9 cellular contexts compared by ENCODE assay signal in the genomic region with DNA sequence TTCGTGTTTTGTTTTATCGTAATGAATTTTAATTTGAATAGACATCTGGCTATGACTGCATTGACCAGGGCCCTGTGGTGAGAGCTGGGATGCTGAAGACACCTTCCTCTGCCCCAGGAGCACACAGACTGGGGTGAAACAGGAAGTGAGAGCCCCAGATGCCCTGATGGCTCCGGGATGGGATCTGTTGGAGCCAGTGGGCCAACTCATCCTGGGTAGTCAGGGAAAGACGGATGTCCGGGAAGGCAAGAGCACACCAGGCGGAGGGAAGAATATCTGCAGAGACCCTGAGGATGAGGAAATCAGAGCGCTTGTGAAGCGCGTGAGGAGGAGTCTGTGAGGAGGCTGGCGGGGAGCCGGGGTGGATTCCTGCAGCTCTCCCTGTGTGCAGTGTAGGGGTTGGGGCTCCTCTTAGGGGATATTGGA.
A peak's percentile ranks its signal among the peaks of the same experiment; 100 is the strongest.
DNase-seq lines count a peak whose midpoint lies in the region; ATAC-seq and TF ChIP-seq lines count a peak whose summit lies in the region.
"Had no signal": no experiment of that assay in that cellular context is flagged by ENCODE, and none has a peak within 500 bp of the region (broad histone marks: within the 10 kb centered on the region; RNA-seq: fewer than 3 reads in every experiment).

No MANE protein-coding gene starts in this region.

- POLR2A ChIA-PET in activated CD4-positive, alpha-beta T cell treated with anti-CD3 and anti-CD28 coated beads for 36 hours (lab: Charles Lee) = no interaction called here

- TF ChIP-seq CTCF in dorsolateral prefrontal cortex (IDR thresholded peaks at IDR 0.05 in 54 of 56, conservative IDR thresholded peaks at IDR 0.05 in 2 of 56; ENCODE audit: low read depth in 1 of 56, partially characterized antibody in 56 of 56) = peak in 1 of 56 donors; percentile 8
- TF ChIP-seq CTCF in mesothelial cell of epicardium (IDR thresholded peaks at IDR 0.05; ENCODE audit: unreplicated experiment) = no peak
- TF ChIP-seq CTCF in upper lobe of left lung (IDR thresholded peaks at IDR 0.05) = peak in 2 of 6 experiments; percentile 4 to 19

- no peak for TF ChIP-seq POLR2A in upper lobe of left lung (IDR thresholded peaks at IDR 0.05)

- DNase-seq in activated CD4-positive, alpha-beta T cell treated with anti-CD3 and anti-CD28 coated beads, Interleukin-2, amount 10 ng/mL, durations not matched to agents 24 days and 14 days = no peak
- DNase-seq in activated CD4-positive, alpha-beta T cell treated with anti-CD3 and anti-CD28 coated beads for 36 hours = no peak
- DNase-seq in dorsolateral prefrontal cortex (no peak), mesothelial cell of epicardium (ENCODE audit: low spot score in 2 of 2, unreplicated experiment in 2 of 2) (no peak), upper lobe of left lung (no peak), NCI-H146 (lab: John Stamatoyannopoulos, UW) (no peak)
- no peak for DNase-seq in activated CD4-positive, alpha-beta T cell treated with anti-CD3 and anti-CD28 coated beads, Interleukin-2, amount 50 U/mL, for 48 hours
- DNase-seq: stimulated activated CD4-positive, alpha-beta T cell treated with anti-CD3 and anti-CD28 coated beads, Interleukin-2, amount 100 ng/mL, for 48 hours had no signal

- H3K4me3 ChIP-seq in dorsolateral prefrontal cortex (peak overlapping the region in 38 of 59 donors; percentile 2 to 47 (median 24)), upper lobe of left lung (peak overlapping the region in 3 of 4 donors; percentile 17 to 31 (median 25))

- no peaks in the 10 kb centered on the region for H3K9me3 ChIP-seq in upper lobe of left lung

- peaks cover 45% of the 10 kb centered on the region for H3K4me1 Mint-ChIP-seq in activated CD4-positive, alpha-beta T cell treated with anti-CD3 and anti-CD28 coated beads, Interleukin-2, amount 10 ng/mL, durations not matched to agents 24 days and 14 days
- H3K4me1 Mint-ChIP-seq in activated CD4-positive, alpha-beta T cell treated with anti-CD3 and anti-CD28 coated beads for 36 hours = peaks cover 20% of the 10 kb centered on the region
- peaks cover 30% of the 10 kb centered on the region for H3K4me1 Mint-ChIP-seq in mesothelial cell of epicardium

- TF ChIP-seq EP300 in upper lobe of left lung (IDR thresholded peaks at IDR 0.05) = no peak

- H3K27ac Mint-ChIP-seq in activated CD4-positive, alpha-beta T cell treated with anti-CD3 and anti-CD28 coated beads, Interleukin-2, amount 10 ng/mL, durations not matched to agents 24 days and 14 days = peak overlapping the region; percentile 61
- H3K27ac Mint-ChIP-seq in activated CD4-positive, alpha-beta T cell treated with anti-CD3 and anti-CD28 coated beads for 36 hours = no peak overlapping the region
- peak overlapping the region; percentile 96 for H3K27ac Mint-ChIP-seq in mesothelial cell of epicardium

- peaks cover 63% of the 10 kb centered on the region for H3K36me3 Mint-ChIP-seq in activated CD4-positive, alpha-beta T cell treated with anti-CD3 and anti-CD28 coated beads, Interleukin-2, amount 10 ng/mL, durations not matched to agents 24 days and 14 days (ENCODE audit: low read depth)
- peaks cover 54% of the 10 kb centered on the region for H3K36me3 Mint-ChIP-seq in activated CD4-positive, alpha-beta T cell treated with anti-CD3 and anti-CD28 coated beads for 36 hours (ENCODE audit: low read depth)
- no peaks in the 10 kb centered on the region for H3K36me3 Mint-ChIP-seq in mesothelial cell of epicardium

- H3K9me3 Mint-ChIP-seq in activated CD4-positive, alpha-beta T cell treated with anti-CD3 and anti-CD28 coated beads, Interleukin-2, amount 10 ng/mL, durations not matched to agents 24 days and 14 days = no peaks in the 10 kb centered on the region
- H3K9me3 Mint-ChIP-seq in activated CD4-positive, alpha-beta T cell treated with anti-CD3 and anti-CD28 coated beads for 36 hours (ENCODE audit: low read depth) = no peaks in the 10 kb centered on the region
- H3K9me3 Mint-ChIP-seq in mesothelial cell of epicardium = no peaks in the 10 kb centered on the region

- intact Hi-C loops in activated CD4-positive, alpha-beta T cell treated with anti-CD3 and anti-CD28 coated beads, Interleukin-2, amount 10 ng/mL, durations not matched to agents 24 days and 14 days (cut with micrococcal nuclease) = no loop called here
- intact Hi-C loops in activated CD4-positive, alpha-beta T cell treated with anti-CD3 and anti-CD28 coated beads for 36 hours (cut with DNase I, micrococcal nuclease) = no loop called here
- intact Hi-C loops in dorsolateral prefrontal cortex (cut with DNase I) = no loop called here

- WGBS in upper lobe of left lung, 2 donors = 33 to 42% methylated on average over 11 of the region's 11 CpGs

- CTCF ChIA-PET in activated CD4-positive, alpha-beta T cell treated with anti-CD3 and anti-CD28 coated beads for 36 hours (lab: Charles Lee) = interaction anchor here (0.6 to 1.5 kb wide), 3 partner anchors 10 to 108 kb away, joined by 3 to 5 read pairs (median 4); no protein-coding TSS in a partner anchor

- ATAC-seq in activated CD4-positive, alpha-beta T cell treated with anti-CD3 and anti-CD28 coated beads for 36 hours = no peak
- ATAC-seq in upper lobe of left lung (ENCODE audit: low FRiP score in 2 of 2) (peak; percentile 45 to 74), HG03025 (IDR thresholded peaks at IDR 0.05; ENCODE audit: low FRiP score, unreplicated experiment) (no peak)

- H3K27me3 ChIP-seq in dorsolateral prefrontal cortex (no peaks in the 10 kb centered on the region), upper lobe of left lung (no peaks in the 10 kb centered on the region)

- no peaks in the 10 kb centered on the region for H3K36me3 ChIP-seq in upper lobe of left lung

- H3K4me3 Mint-ChIP-seq in activated CD4-positive, alpha-beta T cell treated with anti-CD3 and anti-CD28 coated beads, Interleukin-2, amount 10 ng/mL, durations not matched to agents 24 days and 14 days = no peak overlapping the region
- H3K4me3 Mint-ChIP-seq in activated CD4-positive, alpha-beta T cell treated with anti-CD3 and anti-CD28 coated beads for 36 hours = no peak overlapping the region
- peak overlapping the region; percentile 49 for H3K4me3 Mint-ChIP-seq in mesothelial cell of epicardium

- no peaks in the 10 kb centered on the region for H3K27me3 Mint-ChIP-seq in activated CD4-positive, alpha-beta T cell treated with anti-CD3 and anti-CD28 coated beads, Interleukin-2, amount 10 ng/mL, durations not matched to agents 24 days and 14 days
- H3K27me3 Mint-ChIP-seq in activated CD4-positive, alpha-beta T cell treated with anti-CD3 and anti-CD28 coated beads for 36 hours = no peaks in the 10 kb centered on the region
- H3K27me3 Mint-ChIP-seq in mesothelial cell of epicardium (ENCODE audit: low read depth) = no peaks in the 10 kb centered on the region

- peaks cover 26 to 55% (median 43%) of the 10 kb centered on the region in 4 donors for H3K4me1 ChIP-seq in upper lobe of left lung

- H3K27ac ChIP-seq in dorsolateral prefrontal cortex (peak overlapping the region in 40 of 59 donors; percentile 4 to 76 (median 44)), upper lobe of left lung (peak overlapping the region; percentile 61 to 81 (median 70))

Comparison
In these comparisons a context has a peak if more than half of its experiments do, and no peak if none do; other contexts are left out.
1. ATAC-seq: peak in upper lobe of left lung (2 of 2); none in activated CD4-positive, alpha-beta T cell treated with anti-CD3 and anti-CD28 coated beads for 36 hours (single experiment) and HG03025 (single experiment).